In genomic region chr11:124150684-124151083, GRCh38 we compare ENCODE assay signal across 20 cellular contexts. TPM values are rescaled to one million over a fixed set of nuclear protein-coding genes. Genes with fewer than 3 reads are reported as not detected.
"Had no signal": no experiment of that assay in that cellular context is flagged by ENCODE, and none has a peak within 500 bp of the region (broad histone marks: within the 10 kb centered on the region; RNA-seq: fewer than 3 reads in every experiment).

No MANE protein-coding gene starts in this region.

- DNase-seq: activated CD4-positive, alpha-beta T cell treated with anti-CD3 and anti-CD28 coated beads for 1 hour; activated CD4-positive, alpha-beta T cell treated with anti-CD3 and anti-CD28 coated beads, Interleukin-2, amount 50 U/mL, for 48 hours; activated CD8-positive, alpha-beta memory T cell treated with anti-CD3 and anti-CD28 coated beads, Interleukin-2, amount 10 ng/mL, durations not matched to agents 7 days and 5 days; activated effector memory CD4-positive, alpha-beta T cell treated with Interleukin-2 at 50 U/mL for 16 hours; activated T-cell treated with anti-CD3 and anti-CD28 coated beads, Interleukin-2, amount 50 U/mL, for 24 hours; cortex of kidney; effector CD8-positive, alpha-beta T cell; heart left ventricle; kidney; left ventricle myocardium superior; mesendoderm; sigmoid colon; stimulated activated CD4-positive, alpha-beta T cell treated with anti-CD3 and anti-CD28 coated beads, Interleukin-2, amount 100 ng/mL, for 24 hours; stimulated activated naive CD4-positive, alpha-beta T cell treated with Interleukin-2 at 50 U/mL for 16 hours; trophoblast cell had no signal

- H3K9me3 ChIP-seq: heart left ventricle, sigmoid colon had no signal

- H3K4me3 ChIP-seq: heart left ventricle, sigmoid colon had no signal

- H3K4me1 ChIP-seq: heart left ventricle, sigmoid colon had no signal

- H3K27me3 ChIP-seq: sigmoid colon had no signal

- H3K27ac ChIP-seq: heart left ventricle, sigmoid colon had no signal

RNA-seq across cellular contexts. Expression of gene OR10D3, which starts 32.5 kb away (rescaled TPM):
- total RNA-seq: activated CD8-positive, alpha-beta memory T cell treated with anti-CD3 and anti-CD28 coated beads, Interleukin-2, amount 10 ng/mL, durations not matched to agents 7 days and 5 days; fibroblast of lung; frontal cortex; heart left ventricle; kidney; left ventricle myocardium superior; osteocyte; pulmonary artery endothelial cell; sigmoid colon had no signal
- polyA plus RNA-seq: fibroblast of lung, heart left ventricle, neural cell, sigmoid colon had no signal
